Comparison of ENCODE assay signal across 8 cellular contexts in genomic region chr17:1829579-1830257, GRCh38. TPM values are rescaled to one million over a fixed set of nuclear protein-coding genes. Genes with fewer than 3 reads are reported as not detected.
DNase-seq lines count a peak whose midpoint lies in the region; ATAC-seq and TF ChIP-seq lines count a peak whose summit lies in the region.

Gene RPA1 (plus strand): TSS chr17:1830005. CDS start chr17:1830094, 89 bp downstream.
Gene SMYD4 (minus strand): TSS chr17:1829902. CDS start chr17:1827994, 1,908 bp downstream.

- no peaks in the 10 kb centered on the region for H3K9me3 Mint-ChIP-seq in CD8-positive, alpha-beta T cell

- no peaks in the 10 kb centered on the region for H3K27me3 ChIP-seq in CD8-positive, alpha-beta T cell (ENCODE audit: insufficient read depth, low read length)
- H3K27me3 ChIP-seq in endocrine pancreas (ENCODE audit: control insufficient read depth, insufficient read depth, low read length) = no peaks in the 10 kb centered on the region

- DNase-seq in CD8-positive, alpha-beta T cell = peak; percentile 74 to 92 (median 85)
- DNase-seq in NOMO-1 treated with DMSO at 0.1 percent for 48 hours (lab: John Stamatoyannopoulos, UW; ENCODE audit: unreplicated experiment) (peak; percentile 65), mesenteric fat pad (ENCODE audit: low spot score) (peak; percentile 96)
- peak; percentile 67 to 84 (median 67) for DNase-seq in activated CD8-positive, alpha-beta memory T cell treated with anti-CD3 and anti-CD28 coated beads for 48 hours (ENCODE audit: low read depth in 2 of 3, low spot score in 2 of 3)
- peak; percentile 80 for DNase-seq in stimulated activated CD8-positive, alpha-beta memory T cell treated with anti-CD3 and anti-CD28 coated beads, Interleukin-12 subunit alpha, Interleukin-12 subunit beta, amount 100 ng/mL, for 4 hours (ENCODE audit: low read depth)

- peak within 1 kb of the TSS; percentile 94 for H3K4me3 Mint-ChIP-seq in CD8-positive, alpha-beta T cell

- peak within 1 kb of the TSS; percentile 55 for H3K9ac ChIP-seq in endocrine pancreas (ENCODE audit: control insufficient read depth, insufficient read depth, low read length)

- H3K4me1 Mint-ChIP-seq in CD8-positive, alpha-beta T cell (ENCODE audit: low read depth) = peaks cover 59% of the 10 kb centered on the region

- H3K9me3 ChIP-seq in CD8-positive, alpha-beta T cell (ENCODE audit: low read length) = no peaks in the 10 kb centered on the region
- H3K9me3 ChIP-seq in endocrine pancreas (ENCODE audit: control insufficient read depth, low read length) = no peaks in the 10 kb centered on the region

- peak; percentile 96 for ATAC-seq in CD8-positive, alpha-beta T cell
- ATAC-seq in GM19438 (IDR thresholded peaks at IDR 0.05; ENCODE audit: low read depth, unreplicated experiment) (peak; percentile 82), HG03565 (IDR thresholded peaks at IDR 0.05; ENCODE audit: unreplicated experiment) (peak; percentile 70)

- peak within 1 kb of the TSS; percentile 82 for H3K4me3 ChIP-seq in CD8-positive, alpha-beta T cell (ENCODE audit: low read depth, low read length)
- H3K4me3 ChIP-seq in endocrine pancreas (ENCODE audit: control insufficient read depth, insufficient read depth, low read length) = peak within 1 kb of the TSS; percentile 80

- POLR2A ChIA-PET in CD8-positive, alpha-beta T cell (lab: Charles Lee) = interaction anchor here (0.6 to 1.4 kb wide), 5 partner anchors 50 to 113 kb away, joined by 3 to 9 read pairs (median 7); partner anchors contain the start of gene WDR81

- H3K4me1 ChIP-seq in CD8-positive, alpha-beta T cell (ENCODE audit: insufficient read depth, low read length) = peaks cover 24% of the 10 kb centered on the region
- H3K4me1 ChIP-seq in endocrine pancreas (ENCODE audit: control insufficient read depth, insufficient read depth, low read length) = no peaks in the 10 kb centered on the region

- CTCF ChIA-PET in CD8-positive, alpha-beta T cell (lab: Charles Lee) = interaction anchor here (0.6 to 3.3 kb wide), 2 partner anchors 108 to 450 kb away, joined by 3 to 12 read pairs; no protein-coding TSS in a partner anchor

- peak within 1 kb of the TSS; percentile 92 for H3K27ac Mint-ChIP-seq in CD8-positive, alpha-beta T cell

- H3K27ac ChIP-seq in CD8-positive, alpha-beta T cell (ENCODE audit: low read depth, low read length) = peak within 1 kb of the TSS; percentile 74

- TF ChIP-seq CTCF in CD8-positive, alpha-beta T cell (IDR thresholded peaks at IDR 0.05) = no peak

- intact Hi-C loops in CD8-positive, alpha-beta T cell (cut with DNase I, micrococcal nuclease) = loop anchor here (1.0 to 5.0 kb wide), 5 partner anchors 63 to 203 kb away; partner anchors contain the start of genes DPH1 (in 1 of the 2) and PRPF8 (in 1 of the 2)

- H3K36me3 ChIP-seq in CD8-positive, alpha-beta T cell (ENCODE audit: insufficient read depth, low read length) = peaks cover 8% of the 10 kb centered on the region
- no peaks in the 10 kb centered on the region for H3K36me3 ChIP-seq in endocrine pancreas (ENCODE audit: control insufficient read depth, insufficient read depth, low read length)

- no peaks in the 10 kb centered on the region for H3K27me3 Mint-ChIP-seq in CD8-positive, alpha-beta T cell (ENCODE audit: low read depth)

- peaks cover 42% of the 10 kb centered on the region for H3K36me3 Mint-ChIP-seq in CD8-positive, alpha-beta T cell

RNA-seq across cellular contexts. Expression of gene RPA1, which starts in this region (rescaled TPM):
- total RNA-seq in CD8-positive, alpha-beta T cell = 10 to 100 TPM; 35.1 to 38.1 TPM
- total RNA-seq in mesenteric fat pad = 79.4 TPM

RNA-seq across cellular contexts. Expression of gene SMYD4, which starts in this region (rescaled TPM):
- 10 to 100 TPM in 1 of 2 experiments, 1 to 10 TPM in 1; 8.9 to 10.1 TPM for total RNA-seq in CD8-positive, alpha-beta T cell
- 23.6 TPM for total RNA-seq in mesenteric fat pad

Comparison
In these comparisons a context has a peak if more than half of its experiments do, and no peak if none do; other contexts are left out.
1. Peak in every context shown above with its lines: DNase-seq, ATAC-seq, H3K4me3 ChIP-seq and H3K27ac ChIP-seq.